12 cellular contexts compared by ENCODE assay signal in the genomic region with DNA sequence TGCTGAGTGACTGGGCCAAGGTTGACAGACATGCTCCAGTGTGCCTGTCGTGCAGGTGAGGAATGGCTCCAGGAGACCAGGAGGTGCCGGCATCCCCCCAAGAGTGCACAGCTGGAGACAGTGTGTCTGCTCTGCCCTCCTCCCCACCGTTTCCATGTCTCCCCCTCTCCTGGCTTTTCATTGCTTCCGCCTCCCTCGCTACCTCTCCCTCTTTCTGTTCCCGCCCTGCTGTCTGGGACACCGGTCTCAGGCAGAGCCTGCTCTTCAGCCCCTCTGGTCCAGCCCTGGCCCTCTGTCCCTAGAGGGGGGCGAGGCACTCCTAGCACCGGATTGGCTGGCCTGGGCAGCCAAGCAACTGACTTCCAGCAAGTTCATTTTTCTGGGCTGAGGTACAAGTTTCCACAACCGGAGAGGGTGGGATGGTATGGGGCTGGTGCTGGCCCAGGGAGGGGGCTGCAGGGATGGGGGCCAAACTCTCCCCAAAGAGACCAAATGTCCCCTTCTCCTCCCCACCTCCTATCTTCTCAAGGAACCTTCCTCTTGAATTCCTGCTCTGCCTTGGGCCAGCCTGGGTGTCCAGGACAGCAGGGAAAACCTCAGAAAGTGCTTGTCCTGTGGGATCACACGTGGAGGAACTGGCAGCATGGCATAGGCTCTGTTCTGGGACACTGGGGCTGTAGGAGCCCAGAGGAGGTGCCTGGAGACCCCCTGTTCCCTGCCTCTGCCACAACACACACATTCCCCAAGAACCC. TPM values are rescaled to one million over a fixed set of nuclear protein-coding genes. Genes with fewer than 3 reads are reported as not detected.
A peak's percentile ranks its signal among the peaks of the same experiment; 100 is the strongest.
DNase-seq lines count a peak whose midpoint lies in the region; ATAC-seq and TF ChIP-seq lines count a peak whose summit lies in the region.
"Had no signal": no experiment of that assay in that cellular context is flagged by ENCODE, and none has a peak within 500 bp of the region (broad histone marks: within the 10 kb centered on the region; RNA-seq: fewer than 3 reads in every experiment).

No MANE protein-coding gene starts in this region.

- no peaks in the 10 kb centered on the region for H3K79me2 ChIP-seq in smooth muscle cell (ENCODE audit: low read depth)

- H3K27me3 ChIP-seq in H7 (ENCODE audit: control insufficient read depth, insufficient read depth, low read length) (no peaks in the 10 kb centered on the region; the same call in 1 of the 2 replicates), adipocyte (replicated peaks; ENCODE audit: control insufficient read depth, insufficient read depth, low read length) (no peaks in the 10 kb centered on the region), smooth muscle cell (ENCODE audit: low read depth) (no peaks in the 10 kb centered on the region)

- no peak overlapping the region for H3K4me3 Mint-ChIP-seq in stimulated activated memory B cell treated with anti-CD40 and anti-IgM and Interleukin-4, amounts not matched to agents 10 μg/mL and 1 μg/mL and 100 μg/mL, for 72 hours

- no peaks in the 10 kb centered on the region for H4K20me1 ChIP-seq in smooth muscle cell (ENCODE audit: low read depth)

- no peak for ATAC-seq in stimulated activated memory B cell treated with anti-CD40 and anti-IgM and Interleukin-4, amounts not matched to agents 10 μg/mL and 1 μg/mL and 100 μg/mL, for 72 hours
- ATAC-seq in omental fat pad (ENCODE audit: low FRiP score) (no peak), HG03442 (IDR thresholded peaks at IDR 0.05; ENCODE audit: unreplicated experiment) (no peak)

- no peak overlapping the region for H3K4me3 ChIP-seq in H7 (ENCODE audit: insufficient read depth, low read depth, low read length)
- H3K4me3 ChIP-seq in adipocyte (ENCODE audit: low read length), result no peak overlapping the region
- H3K4me3 ChIP-seq in smooth muscle cell, result no peak overlapping the region
- H3K4me3 ChIP-seq: skin epidermis had no signal

- no peak overlapping the region for H3K27ac ChIP-seq in smooth muscle cell (ENCODE audit: low read depth)

- H3K4me1 ChIP-seq in adipocyte (ENCODE audit: control insufficient read depth, insufficient read depth, low read length) (peaks cover 19% of the 10 kb centered on the region), smooth muscle cell (ENCODE audit: low read depth) (peaks cover 5% of the 10 kb centered on the region)

- no peaks in the 10 kb centered on the region for H3K9me3 ChIP-seq in adipocyte (ENCODE audit: control insufficient read depth, low read length)
- H3K9me3 ChIP-seq in smooth muscle cell (replicated peaks; ENCODE audit: low read depth), result no peaks in the 10 kb centered on the region

- no peaks in the 10 kb centered on the region for H3K27me3 Mint-ChIP-seq in stimulated activated memory B cell treated with anti-CD40 and anti-IgM and Interleukin-4, amounts not matched to agents 10 μg/mL and 1 μg/mL and 100 μg/mL, for 72 hours

- TF ChIP-seq CTCF in omental fat pad (IDR thresholded peaks at IDR 0.05) (no peak), smooth muscle cell (IDR thresholded peaks at IDR 0.05; ENCODE audit: borderline replicate concordance, insufficient read depth, poor library complexity, severe bottlenecking) (no peak)

- H2AFZ ChIP-seq in smooth muscle cell (ENCODE audit: low read depth), result no peak overlapping the region

- H3F3A ChIP-seq in smooth muscle cell (ENCODE audit: low read depth), result no peaks in the 10 kb centered on the region

- WGBS in smooth muscle cell (ENCODE audit: low lambda C conversion rate), result 86% methylated on average over 10 of the region's 11 CpGs

- peak overlapping the region; percentile 17 for H3K9ac ChIP-seq in adipocyte (ENCODE audit: low read length)
- H3K9ac ChIP-seq in smooth muscle cell (ENCODE audit: low read depth), result no peak overlapping the region

- H3K4me2 ChIP-seq in smooth muscle cell, result no peak overlapping the region

- peaks cover 30% of the 10 kb centered on the region for H3K36me3 Mint-ChIP-seq in stimulated activated memory B cell treated with anti-CD40 and anti-IgM and Interleukin-4, amounts not matched to agents 10 μg/mL and 1 μg/mL and 100 μg/mL, for 72 hours

- H3K27ac Mint-ChIP-seq in stimulated activated memory B cell treated with anti-CD40 and anti-IgM and Interleukin-4, amounts not matched to agents 10 μg/mL and 1 μg/mL and 100 μg/mL, for 72 hours, result peak overlapping the region; percentile 80

- DNase-seq in H7 (peak; percentile 68), adipocyte (ENCODE audit: low read depth) (peak; percentile 34), iris pigment epithelial cell (ENCODE audit: low read depth) (peak; percentile 26), omental fat pad (ENCODE audit: low spot score) (no peak), smooth muscle cell (lab: John Stamatoyannopoulos, UW; ENCODE audit: unreplicated experiment) (no peak)
- DNase-seq in stimulated activated CD4-positive, alpha-beta T cell treated with anti-CD3 and anti-CD28 coated beads, Interleukin-4, amount 100 ng/mL, for 4 hours, result no peak
- DNase-seq: activated CD4-positive, alpha-beta T cell treated with anti-CD3 and anti-CD28 coated beads, Interleukin-2, amount 50 U/mL, for 1 hour; activated naive CD4-positive, alpha-beta T cell treated with Interleukin-2 at 50 U/mL for 16 hours; MM.1S had no signal

- H3K9me3 Mint-ChIP-seq in stimulated activated memory B cell treated with anti-CD40 and anti-IgM and Interleukin-4, amounts not matched to agents 10 μg/mL and 1 μg/mL and 100 μg/mL, for 72 hours, result no peaks in the 10 kb centered on the region

- H3K4me1 Mint-ChIP-seq in stimulated activated memory B cell treated with anti-CD40 and anti-IgM and Interleukin-4, amounts not matched to agents 10 μg/mL and 1 μg/mL and 100 μg/mL, for 72 hours, result peaks cover 51% of the 10 kb centered on the region

- H3K36me3 ChIP-seq in H7 (replicated peaks; ENCODE audit: control insufficient read depth, insufficient read depth, low read length) (peaks cover 9% of the 10 kb centered on the region), adipocyte (ENCODE audit: control insufficient read depth, insufficient read depth, low read length, severe bottlenecking) (peaks cover 34% of the 10 kb centered on the region), smooth muscle cell (ENCODE audit: low read depth) (no peaks in the 10 kb centered on the region)

RNA-seq across cellular contexts. Expression of gene PRKCD, which starts 32.6 kb away (rescaled TPM):
- 2.9 and 3.1 TPM in 2 replicates for total RNA-seq in H7 (2014; rRNA removed; shearing (Covaris generic))
- 10 to 100 TPM; 21.5 to 39.9 (median 30.3) TPM for total RNA-seq in omental fat pad
- total RNA-seq in smooth muscle cell, result 6.1 and 6.5 TPM in 2 replicates
- polyA plus RNA-seq in smooth muscle cell, result 21.3 and 22.5 TPM in 2 replicates

Comparison
In these comparisons a context has a peak if more than half of its experiments do, and no peak if none do; other contexts are left out.
1. DNase-seq: peak in H7 (single experiment), adipocyte (single experiment) and iris pigment epithelial cell (single experiment); none in omental fat pad (single experiment), smooth muscle cell (single experiment) and stimulated activated CD4-positive, alpha-beta T cell treated with anti-CD3 and anti-CD28 coated beads, Interleukin-4, amount 100 ng/mL, for 4 hours (0 of 2).